Comparison of ENCODE assay signal across 1 cellular context in the genomic region with DNA sequence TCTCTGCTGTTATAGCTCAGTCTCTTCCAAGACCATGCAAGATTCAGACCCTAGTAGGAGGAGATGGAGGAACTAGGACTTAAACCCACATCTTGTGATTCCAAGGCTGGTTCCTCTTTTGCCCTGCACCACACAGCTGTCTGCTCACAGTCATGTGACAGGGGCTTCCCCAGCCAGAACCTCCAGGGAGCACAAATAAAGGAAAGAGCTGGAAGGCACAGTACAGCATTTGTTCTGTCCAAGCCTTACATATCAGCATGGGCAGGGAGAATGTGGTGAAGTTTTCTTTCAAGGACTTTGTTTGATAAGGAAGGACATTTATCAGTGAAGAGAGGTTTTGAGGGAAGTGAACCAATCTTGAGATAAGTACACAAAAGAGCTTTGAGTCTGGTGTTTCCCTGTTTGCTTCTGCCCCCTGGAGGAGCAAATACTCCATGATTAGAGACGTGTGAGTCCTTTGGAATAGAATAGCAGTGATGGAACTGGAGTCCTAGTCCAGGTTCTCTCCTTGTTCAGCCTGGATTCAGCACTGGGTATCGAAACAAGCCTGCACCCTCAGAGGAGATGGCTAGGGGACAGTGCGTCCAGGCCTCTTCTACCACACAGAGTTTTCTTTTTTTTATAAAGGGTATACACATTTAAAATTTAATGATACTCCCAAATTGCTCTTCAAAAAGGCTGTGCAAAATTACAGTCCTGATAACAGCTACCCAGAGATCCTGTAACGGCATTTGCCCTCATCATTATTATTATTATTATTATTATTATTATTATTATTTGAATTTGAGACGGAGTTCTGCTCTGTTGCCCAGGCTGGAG.
TF ChIP-seq lines count a peak whose summit lies in the region.

No MANE protein-coding gene starts in this region.

TF ChIP-seq in K562, 482 proteins besides CTCF, POLR2A, EP300 and RAD21 (continued from another document and continues in another):
- TF ChIP-seq, protein P1, sequence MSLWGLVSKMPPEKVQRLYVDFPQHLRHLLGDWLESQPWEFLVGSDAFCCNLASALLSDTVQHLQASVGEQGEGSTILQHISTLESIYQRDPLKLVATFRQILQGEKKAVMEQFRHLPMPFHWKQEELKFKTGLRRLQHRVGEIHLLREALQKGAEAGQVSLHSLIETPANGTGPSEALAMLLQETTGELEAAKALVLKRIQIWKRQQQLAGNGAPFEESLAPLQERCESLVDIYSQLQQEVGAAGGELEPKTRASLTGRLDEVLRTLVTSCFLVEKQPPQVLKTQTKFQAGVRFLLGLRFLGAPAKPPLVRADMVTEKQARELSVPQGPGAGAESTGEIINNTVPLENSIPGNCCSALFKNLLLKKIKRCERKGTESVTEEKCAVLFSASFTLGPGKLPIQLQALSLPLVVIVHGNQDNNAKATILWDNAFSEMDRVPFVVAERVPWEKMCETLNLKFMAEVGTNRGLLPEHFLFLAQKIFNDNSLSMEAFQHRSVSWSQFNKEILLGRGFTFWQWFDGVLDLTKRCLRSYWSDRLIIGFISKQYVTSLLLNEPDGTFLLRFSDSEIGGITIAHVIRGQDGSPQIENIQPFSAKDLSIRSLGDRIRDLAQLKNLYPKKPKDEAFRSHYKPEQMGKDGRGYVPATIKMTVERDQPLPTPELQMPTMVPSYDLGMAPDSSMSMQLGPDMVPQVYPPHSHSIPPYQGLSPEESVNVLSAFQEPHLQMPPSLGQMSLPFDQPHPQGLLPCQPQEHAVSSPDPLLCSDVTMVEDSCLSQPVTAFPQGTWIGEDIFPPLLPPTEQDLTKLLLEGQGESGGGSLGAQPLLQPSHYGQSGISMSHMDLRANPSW (CRISPR knock-in tag; IDR thresholded peaks at IDR 0.05): no peak
- TF ChIP-seq MECOM (CRISPR knock-in tag; IDR thresholded peaks at IDR 0.05): no peak
- TF ChIP-seq ZBTB1 (CRISPR knock-in tag; IDR thresholded peaks at IDR 0.05; ENCODE audit: borderline replicate concordance, low read depth): no peak
- TF ChIP-seq ZBED1 (IDR thresholded peaks at IDR 0.05): no peak
- TF ChIP-seq, protein P2, sequence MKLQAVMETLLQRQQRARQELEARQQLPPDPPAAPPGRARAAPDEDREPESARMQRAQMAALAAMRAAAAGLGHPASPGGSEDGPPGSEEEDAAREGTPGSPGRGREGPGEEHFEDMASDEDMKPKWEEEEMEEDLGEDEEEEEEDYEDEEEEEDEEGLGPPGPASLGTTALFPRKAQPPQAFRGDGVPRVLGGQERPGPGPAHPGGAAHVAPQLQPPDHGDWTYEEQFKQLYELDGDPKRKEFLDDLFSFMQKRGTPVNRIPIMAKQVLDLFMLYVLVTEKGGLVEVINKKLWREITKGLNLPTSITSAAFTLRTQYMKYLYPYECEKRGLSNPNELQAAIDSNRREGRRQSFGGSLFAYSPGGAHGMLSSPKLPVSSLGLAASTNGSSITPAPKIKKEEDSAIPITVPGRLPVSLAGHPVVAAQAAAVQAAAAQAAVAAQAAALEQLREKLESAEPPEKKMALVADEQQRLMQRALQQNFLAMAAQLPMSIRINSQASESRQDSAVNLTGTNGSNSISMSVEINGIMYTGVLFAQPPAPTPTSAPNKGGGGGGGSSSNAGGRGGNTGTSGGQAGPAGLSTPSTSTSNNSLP (IDR thresholded peaks at IDR 0.05; ENCODE audit: borderline replicate concordance, low read depth, low read length): no peak
- no peak for TF ChIP-seq POLR2B (IDR thresholded peaks at IDR 0.05; ENCODE audit: low read depth, partially characterized antibody)
- no peak for TF ChIP-seq MBD2 (IDR thresholded peaks at IDR 0.05; ENCODE audit: borderline replicate concordance, low read depth)
- TF ChIP-seq, protein P3, sequence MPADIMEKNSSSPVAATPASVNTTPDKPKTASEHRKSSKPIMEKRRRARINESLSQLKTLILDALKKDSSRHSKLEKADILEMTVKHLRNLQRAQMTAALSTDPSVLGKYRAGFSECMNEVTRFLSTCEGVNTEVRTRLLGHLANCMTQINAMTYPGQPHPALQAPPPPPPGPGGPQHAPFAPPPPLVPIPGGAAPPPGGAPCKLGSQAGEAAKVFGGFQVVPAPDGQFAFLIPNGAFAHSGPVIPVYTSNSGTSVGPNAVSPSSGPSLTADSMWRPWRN (IDR thresholded peaks at IDR 0.05; ENCODE audit: low read depth): no peak
- TF ChIP-seq POLR2G (IDR thresholded peaks at IDR 0.05; ENCODE audit: low read depth, low read length): no peak
- TF ChIP-seq, protein P4, sequence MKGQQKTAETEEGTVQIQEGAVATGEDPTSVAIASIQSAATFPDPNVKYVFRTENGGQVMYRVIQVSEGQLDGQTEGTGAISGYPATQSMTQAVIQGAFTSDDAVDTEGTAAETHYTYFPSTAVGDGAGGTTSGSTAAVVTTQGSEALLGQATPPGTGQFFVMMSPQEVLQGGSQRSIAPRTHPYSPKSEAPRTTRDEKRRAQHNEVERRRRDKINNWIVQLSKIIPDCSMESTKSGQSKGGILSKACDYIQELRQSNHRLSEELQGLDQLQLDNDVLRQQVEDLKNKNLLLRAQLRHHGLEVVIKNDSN (CRISPR knock-in tag; IDR thresholded peaks at IDR 0.05): peak; percentile 94
- TF ChIP-seq, protein P5, sequence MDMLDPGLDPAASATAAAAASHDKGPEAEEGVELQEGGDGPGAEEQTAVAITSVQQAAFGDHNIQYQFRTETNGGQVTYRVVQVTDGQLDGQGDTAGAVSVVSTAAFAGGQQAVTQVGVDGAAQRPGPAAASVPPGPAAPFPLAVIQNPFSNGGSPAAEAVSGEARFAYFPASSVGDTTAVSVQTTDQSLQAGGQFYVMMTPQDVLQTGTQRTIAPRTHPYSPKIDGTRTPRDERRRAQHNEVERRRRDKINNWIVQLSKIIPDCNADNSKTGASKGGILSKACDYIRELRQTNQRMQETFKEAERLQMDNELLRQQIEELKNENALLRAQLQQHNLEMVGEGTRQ (CRISPR knock-in tag; IDR thresholded peaks at IDR 0.05): peak; percentile 88
- TF ChIP-seq ZNF133 (CRISPR knock-in tag; IDR thresholded peaks at IDR 0.05): no peak
- no peak for TF ChIP-seq POLR3A (IDR thresholded peaks at IDR 0.05; ENCODE audit: borderline replicate concordance, extremely low read depth, insufficient read depth, insufficient read length)
- no peak for TF ChIP-seq EGR1 (conservative IDR thresholded peaks at IDR 0.05)
- TF ChIP-seq, protein P6, sequence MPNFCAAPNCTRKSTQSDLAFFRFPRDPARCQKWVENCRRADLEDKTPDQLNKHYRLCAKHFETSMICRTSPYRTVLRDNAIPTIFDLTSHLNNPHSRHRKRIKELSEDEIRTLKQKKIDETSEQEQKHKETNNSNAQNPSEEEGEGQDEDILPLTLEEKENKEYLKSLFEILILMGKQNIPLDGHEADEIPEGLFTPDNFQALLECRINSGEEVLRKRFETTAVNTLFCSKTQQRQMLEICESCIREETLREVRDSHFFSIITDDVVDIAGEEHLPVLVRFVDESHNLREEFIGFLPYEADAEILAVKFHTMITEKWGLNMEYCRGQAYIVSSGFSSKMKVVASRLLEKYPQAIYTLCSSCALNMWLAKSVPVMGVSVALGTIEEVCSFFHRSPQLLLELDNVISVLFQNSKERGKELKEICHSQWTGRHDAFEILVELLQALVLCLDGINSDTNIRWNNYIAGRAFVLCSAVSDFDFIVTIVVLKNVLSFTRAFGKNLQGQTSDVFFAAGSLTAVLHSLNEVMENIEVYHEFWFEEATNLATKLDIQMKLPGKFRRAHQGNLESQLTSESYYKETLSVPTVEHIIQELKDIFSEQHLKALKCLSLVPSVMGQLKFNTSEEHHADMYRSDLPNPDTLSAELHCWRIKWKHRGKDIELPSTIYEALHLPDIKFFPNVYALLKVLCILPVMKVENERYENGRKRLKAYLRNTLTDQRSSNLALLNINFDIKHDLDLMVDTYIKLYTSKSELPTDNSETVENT (CRISPR knock-in tag; IDR thresholded peaks at IDR 0.05): no peak
- no peak for TF ChIP-seq BCL6 (CRISPR knock-in tag; IDR thresholded peaks at IDR 0.05)
- TF ChIP-seq ETV6 (IDR thresholded peaks at IDR 0.05; ENCODE audit: borderline replicate concordance in 1 of 2, low read depth in 2 of 2, low read length in 1 of 2): no peak
- TF ChIP-seq ETV6 (CRISPR knock-in tag; IDR thresholded peaks at IDR 0.05; ENCODE audit: borderline replicate concordance): no peak
- TF ChIP-seq, protein P7, sequence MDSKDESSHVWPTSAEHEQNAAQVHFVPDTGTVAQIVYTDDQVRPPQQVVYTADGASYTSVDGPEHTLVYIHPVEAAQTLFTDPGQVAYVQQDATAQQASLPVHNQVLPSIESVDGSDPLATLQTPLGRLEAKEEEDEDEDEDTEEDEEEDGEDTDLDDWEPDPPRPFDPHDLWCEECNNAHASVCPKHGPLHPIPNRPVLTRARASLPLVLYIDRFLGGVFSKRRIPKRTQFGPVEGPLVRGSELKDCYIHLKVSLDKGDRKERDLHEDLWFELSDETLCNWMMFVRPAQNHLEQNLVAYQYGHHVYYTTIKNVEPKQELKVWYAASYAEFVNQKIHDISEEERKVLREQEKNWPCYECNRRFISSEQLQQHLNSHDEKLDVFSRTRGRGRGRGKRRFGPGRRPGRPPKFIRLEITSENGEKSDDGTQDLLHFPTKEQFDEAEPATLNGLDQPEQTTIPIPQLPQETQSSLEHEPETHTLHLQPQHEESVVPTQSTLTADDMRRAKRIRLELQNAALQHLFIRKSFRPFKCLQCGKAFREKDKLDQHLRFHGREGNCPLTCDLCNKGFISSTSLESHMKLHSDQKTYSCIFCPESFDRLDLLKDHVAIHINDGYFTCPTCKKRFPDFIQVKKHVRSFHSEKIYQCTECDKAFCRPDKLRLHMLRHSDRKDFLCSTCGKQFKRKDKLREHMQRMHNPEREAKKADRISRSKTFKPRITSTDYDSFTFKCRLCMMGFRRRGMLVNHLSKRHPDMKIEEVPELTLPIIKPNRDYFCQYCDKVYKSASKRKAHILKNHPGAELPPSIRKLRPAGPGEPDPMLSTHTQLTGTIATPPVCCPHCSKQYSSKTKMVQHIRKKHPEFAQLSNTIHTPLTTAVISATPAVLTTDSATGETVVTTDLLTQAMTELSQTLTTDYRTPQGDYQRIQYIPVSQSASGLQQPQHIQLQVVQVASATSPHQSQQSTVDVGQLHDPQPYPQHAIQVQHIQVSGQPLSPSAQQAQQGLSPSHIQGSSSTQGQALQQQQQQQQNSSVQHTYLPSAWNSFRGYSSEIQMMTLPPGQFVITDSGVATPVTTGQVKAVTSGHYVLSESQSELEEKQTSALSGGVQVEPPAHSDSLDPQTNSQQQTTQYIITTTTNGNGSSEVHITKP (IDR thresholded peaks at IDR 0.05; ENCODE audit: partially characterized antibody): no peak
- peak; percentile 53; the same call in 1 of the 2 replicates for TF ChIP-seq ZNF589 (CRISPR knock-in tag; IDR thresholded peaks at IDR 0.05; ENCODE audit: low read depth)
- TF ChIP-seq GABPB1 (CRISPR knock-in tag; IDR thresholded peaks at IDR 0.05): peak; percentile 34; the same call in 1 of the 2 replicates
- no peak for TF ChIP-seq EWSR1 (IDR thresholded peaks at IDR 0.05; ENCODE audit: borderline replicate concordance, low read depth, partially characterized antibody)
- TF ChIP-seq HMG20A (CRISPR knock-in tag; conservative IDR thresholded peaks at IDR 0.05): no peak
- TF ChIP-seq PHF21A (IDR thresholded peaks at IDR 0.05; ENCODE audit: borderline replicate concordance, low read depth): no peak
- TF ChIP-seq ZSCAN29 (IDR thresholded peaks at IDR 0.05): no peak
- no peak for TF ChIP-seq BDP1 (IDR thresholded peaks at IDR 0.05; ENCODE audit: insufficient read depth, insufficient read length)
- 0 out of 2 replicates have a peak, but pooled peaks have one; percentile 27 for TF ChIP-seq ETV1 (tag; conservative IDR thresholded peaks at IDR 0.05; ENCODE audit: low read depth)
- TF ChIP-seq CCAR2 (IDR thresholded peaks at IDR 0.05; ENCODE audit: low read depth, low read length): no peak
- TF ChIP-seq MED1 (CRISPR knock-in tag; IDR thresholded peaks at IDR 0.05; ENCODE audit: borderline replicate concordance): no peak
- TF ChIP-seq, protein P8, sequence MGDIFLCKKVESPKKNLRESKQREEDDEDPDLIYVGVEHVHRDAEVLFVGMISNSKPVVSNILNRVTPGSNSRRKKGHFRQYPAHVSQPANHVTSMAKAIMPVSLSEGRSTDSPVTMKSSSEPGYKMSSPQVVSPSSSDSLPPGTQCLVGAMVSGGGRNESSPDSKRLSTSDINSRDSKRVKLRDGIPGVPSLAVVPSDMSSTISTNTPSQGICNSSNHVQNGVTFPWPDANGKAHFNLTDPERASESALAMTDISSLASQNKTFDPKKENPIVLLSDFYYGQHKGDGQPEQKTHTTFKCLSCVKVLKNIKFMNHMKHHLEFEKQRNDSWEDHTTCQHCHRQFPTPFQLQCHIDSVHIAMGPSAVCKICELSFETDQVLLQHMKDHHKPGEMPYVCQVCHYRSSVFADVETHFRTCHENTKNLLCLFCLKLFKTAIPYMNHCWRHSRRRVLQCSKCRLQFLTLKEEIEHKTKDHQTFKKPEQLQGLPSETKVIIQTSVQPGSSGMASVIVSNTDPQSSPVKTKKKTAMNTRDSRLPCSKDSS (IDR thresholded peaks at IDR 0.05; ENCODE audit: low read depth, partially characterized antibody): no peak
- TF ChIP-seq, protein P9, sequence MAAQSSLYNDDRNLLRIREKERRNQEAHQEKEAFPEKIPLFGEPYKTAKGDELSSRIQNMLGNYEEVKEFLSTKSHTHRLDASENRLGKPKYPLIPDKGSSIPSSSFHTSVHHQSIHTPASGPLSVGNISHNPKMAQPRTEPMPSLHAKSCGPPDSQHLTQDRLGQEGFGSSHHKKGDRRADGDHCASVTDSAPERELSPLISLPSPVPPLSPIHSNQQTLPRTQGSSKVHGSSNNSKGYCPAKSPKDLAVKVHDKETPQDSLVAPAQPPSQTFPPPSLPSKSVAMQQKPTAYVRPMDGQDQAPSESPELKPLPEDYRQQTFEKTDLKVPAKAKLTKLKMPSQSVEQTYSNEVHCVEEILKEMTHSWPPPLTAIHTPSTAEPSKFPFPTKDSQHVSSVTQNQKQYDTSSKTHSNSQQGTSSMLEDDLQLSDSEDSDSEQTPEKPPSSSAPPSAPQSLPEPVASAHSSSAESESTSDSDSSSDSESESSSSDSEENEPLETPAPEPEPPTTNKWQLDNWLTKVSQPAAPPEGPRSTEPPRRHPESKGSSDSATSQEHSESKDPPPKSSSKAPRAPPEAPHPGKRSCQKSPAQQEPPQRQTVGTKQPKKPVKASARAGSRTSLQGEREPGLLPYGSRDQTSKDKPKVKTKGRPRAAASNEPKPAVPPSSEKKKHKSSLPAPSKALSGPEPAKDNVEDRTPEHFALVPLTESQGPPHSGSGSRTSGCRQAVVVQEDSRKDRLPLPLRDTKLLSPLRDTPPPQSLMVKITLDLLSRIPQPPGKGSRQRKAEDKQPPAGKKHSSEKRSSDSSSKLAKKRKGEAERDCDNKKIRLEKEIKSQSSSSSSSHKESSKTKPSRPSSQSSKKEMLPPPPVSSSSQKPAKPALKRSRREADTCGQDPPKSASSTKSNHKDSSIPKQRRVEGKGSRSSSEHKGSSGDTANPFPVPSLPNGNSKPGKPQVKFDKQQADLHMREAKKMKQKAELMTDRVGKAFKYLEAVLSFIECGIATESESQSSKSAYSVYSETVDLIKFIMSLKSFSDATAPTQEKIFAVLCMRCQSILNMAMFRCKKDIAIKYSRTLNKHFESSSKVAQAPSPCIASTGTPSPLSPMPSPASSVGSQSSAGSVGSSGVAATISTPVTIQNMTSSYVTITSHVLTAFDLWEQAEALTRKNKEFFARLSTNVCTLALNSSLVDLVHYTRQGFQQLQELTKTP (IDR thresholded peaks at IDR 0.05; ENCODE audit: low read depth in 1 of 2, partially characterized antibody in 2 of 2): peak in 1 of 2 experiments; percentile 75
- TF ChIP-seq, protein P10, sequence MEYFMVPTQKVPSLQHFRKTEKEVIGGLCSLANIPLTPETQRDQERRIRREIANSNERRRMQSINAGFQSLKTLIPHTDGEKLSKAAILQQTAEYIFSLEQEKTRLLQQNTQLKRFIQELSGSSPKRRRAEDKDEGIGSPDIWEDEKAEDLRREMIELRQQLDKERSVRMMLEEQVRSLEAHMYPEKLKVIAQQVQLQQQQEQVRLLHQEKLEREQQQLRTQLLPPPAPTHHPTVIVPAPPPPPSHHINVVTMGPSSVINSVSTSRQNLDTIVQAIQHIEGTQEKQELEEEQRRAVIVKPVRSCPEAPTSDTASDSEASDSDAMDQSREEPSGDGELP (CRISPR knock-in tag; IDR thresholded peaks at IDR 0.05; ENCODE audit: borderline replicate concordance): peak; percentile 98
- no peak for TF ChIP-seq ZNF57 (CRISPR knock-in tag; IDR thresholded peaks at IDR 0.05)
- no peak for TF ChIP-seq PRPF4 (IDR thresholded peaks at IDR 0.05; ENCODE audit: insufficient read depth, low read depth, low read length, poor library complexity, severe bottlenecking)
- TF ChIP-seq STAG1 (CRISPR knock-in tag; IDR thresholded peaks at IDR 0.05; ENCODE audit: borderline replicate concordance): no peak
